In genomic region chr16:74606521-74607309, GRCh38 we compare ENCODE assay signal across 1 cellular context.
A peak's percentile ranks its signal among the peaks of the same experiment; 100 is the strongest.
TF ChIP-seq lines count a peak whose summit lies in the region.

Gene GLG1 (minus strand): TSS chr16:74607114. CDS start chr16:74607094, 20 bp downstream.

TF ChIP-seq in HepG2, 621 proteins besides CTCF, POLR2A, EP300 and RAD21 (continued from another document and continues in another):
- peak; percentile 91 for TF ChIP-seq NFAT5 (CRISPR knock-in tag; IDR thresholded peaks at IDR 0.05)
- TF ChIP-seq DMAP1 (CRISPR knock-in tag; IDR thresholded peaks at IDR 0.05): peak; percentile 94
- TF ChIP-seq NFE2L2 (IDR thresholded peaks at IDR 0.05; ENCODE audit: low read length): no peak
- TF ChIP-seq NR2F2 (IDR thresholded peaks at IDR 0.05; ENCODE audit: borderline replicate concordance, low read depth): no peak
- peak; percentile 86 for TF ChIP-seq TP53 (CRISPR knock-in tag; conservative IDR thresholded peaks at IDR 0.05)
- TF ChIP-seq TFE3 (CRISPR knock-in tag; IDR thresholded peaks at IDR 0.05): peak; percentile 46
- TF ChIP-seq SP5 (CRISPR knock-in tag; IDR thresholded peaks at IDR 0.05; ENCODE audit: borderline replicate concordance, low read depth): peak; percentile 89
- no peak; a peak in 1 of 4 replicates for TF ChIP-seq REST (IDR thresholded peaks at IDR 0.05; ENCODE audit: borderline replicate concordance in 1 of 2, low read depth in 1 of 2, low read length in 2 of 2)
- no peak for TF ChIP-seq RFX3 (CRISPR knock-in tag; IDR thresholded peaks at IDR 0.05)
- peak; percentile 96 for TF ChIP-seq ZNF776 (CRISPR knock-in tag; IDR thresholded peaks at IDR 0.05)
- TF ChIP-seq ZNF878 (CRISPR knock-in tag; IDR thresholded peaks at IDR 0.05): peak; percentile 85
- TF ChIP-seq ZNF430 (CRISPR knock-in tag; IDR thresholded peaks at IDR 0.05): peak; percentile 93
- TF ChIP-seq TRIM24 (CRISPR knock-in tag; IDR thresholded peaks at IDR 0.05): no peak
- no peak for TF ChIP-seq TSC22D2 (CRISPR knock-in tag; IDR thresholded peaks at IDR 0.05; ENCODE audit: borderline replicate concordance)
- peak; percentile 81; the same call in 1 of the 2 replicates for TF ChIP-seq ZNF713 (CRISPR knock-in tag; IDR thresholded peaks at IDR 0.05)
- no peak; the same call in 1 of the 2 replicates for TF ChIP-seq KLF9 (CRISPR knock-in tag; IDR thresholded peaks at IDR 0.05; ENCODE audit: low read depth)
- no peak for TF ChIP-seq SYNCRIP (IDR thresholded peaks at IDR 0.05; ENCODE audit: insufficient read depth, low read depth, low read length)
- no peak; the same call in 1 of the 2 replicates for TF ChIP-seq NCOR1 (IDR thresholded peaks at IDR 0.05; ENCODE audit: borderline replicate concordance, low read length)
- peak; percentile 52; the same call in 1 of the 2 replicates for TF ChIP-seq JDP2 (CRISPR knock-in tag; IDR thresholded peaks at IDR 0.05; ENCODE audit: borderline replicate concordance)
- no peak for TF ChIP-seq MZF1 (CRISPR knock-in tag; IDR thresholded peaks at IDR 0.05; ENCODE audit: borderline replicate concordance)
- TF ChIP-seq AHR (CRISPR knock-in tag; IDR thresholded peaks at IDR 0.05): no peak
- 0 out of 2 replicates have a peak, but pooled peaks have one; percentile 52 for TF ChIP-seq ZNF577 (CRISPR knock-in tag; IDR thresholded peaks at IDR 0.05; ENCODE audit: borderline replicate concordance, low read depth)
- peak; percentile 92 for TF ChIP-seq ZMYM4 (CRISPR knock-in tag; IDR thresholded peaks at IDR 0.05)
- 0 out of 2 replicates have a peak, but pooled peaks have one; percentile 57 for TF ChIP-seq ZBTB8A (CRISPR knock-in tag; IDR thresholded peaks at IDR 0.05; ENCODE audit: borderline replicate concordance, low read depth)
- peak; percentile 98 for TF ChIP-seq UBTF (CRISPR knock-in tag; IDR thresholded peaks at IDR 0.05)
- no peak for TF ChIP-seq KLF11 (CRISPR knock-in tag; IDR thresholded peaks at IDR 0.05)
- no peak; the same call in 1 of the 2 replicates for TF ChIP-seq RCOR2 (CRISPR knock-in tag; IDR thresholded peaks at IDR 0.05)
- TF ChIP-seq ZNF607 (CRISPR knock-in tag; IDR thresholded peaks at IDR 0.05; ENCODE audit: borderline replicate concordance): peak; percentile 86; the same call in 1 of the 2 replicates
- TF ChIP-seq KLF16 (CRISPR knock-in tag; IDR thresholded peaks at IDR 0.05): peak in 1 of 2 experiments; percentile 82; a peak in 1 of 4 replicates
- TF ChIP-seq PBX3 (CRISPR knock-in tag; IDR thresholded peaks at IDR 0.05; ENCODE audit: borderline replicate concordance): peak; percentile 76; the same call in 1 of the 2 replicates
- peak; percentile 96 for TF ChIP-seq ZNF691 (CRISPR knock-in tag; IDR thresholded peaks at IDR 0.05; ENCODE audit: borderline replicate concordance, low read depth)
- peak; percentile 88; the same call in 1 of the 2 replicates for TF ChIP-seq NCOA1 (CRISPR knock-in tag; IDR thresholded peaks at IDR 0.05)
- peak; percentile 89; the same call in 1 of the 2 replicates for TF ChIP-seq CSRNP1 (CRISPR knock-in tag; IDR thresholded peaks at IDR 0.05)
- peak; percentile 86 for TF ChIP-seq MED8 (CRISPR knock-in tag; IDR thresholded peaks at IDR 0.05; ENCODE audit: insufficient replicate concordance)
- no peak for TF ChIP-seq PRPF4 (IDR thresholded peaks at IDR 0.05; ENCODE audit: low read depth, low read length, poor library complexity, severe bottlenecking)
- TF ChIP-seq ATF7 (IDR thresholded peaks at IDR 0.05): no peak
- TF ChIP-seq ATF7 (CRISPR knock-in tag; IDR thresholded peaks at IDR 0.05): 0 out of 2 replicates have a peak, but pooled peaks have one; percentile 69
- TF ChIP-seq ZNF17 (CRISPR knock-in tag; IDR thresholded peaks at IDR 0.05): no peak
- 0 out of 2 replicates have a peak, but pooled peaks have one; percentile 63 for TF ChIP-seq ZSCAN31 (CRISPR knock-in tag; IDR thresholded peaks at IDR 0.05; ENCODE audit: low read depth)
- TF ChIP-seq POLR2AphosphoS5 (IDR thresholded peaks at IDR 0.05; ENCODE audit: low read depth, low read length): peak; percentile 97
- peak; percentile 35; the same call in 1 of the 2 replicates for TF ChIP-seq SIN3B (IDR thresholded peaks at IDR 0.05; ENCODE audit: low read length)
- peak; percentile 74; the same call in 1 of the 2 replicates for TF ChIP-seq SIN3A (IDR thresholded peaks at IDR 0.05; ENCODE audit: borderline replicate concordance, low read depth, low read length)
- no peak for TF ChIP-seq SCMH1 (CRISPR knock-in tag; IDR thresholded peaks at IDR 0.05; ENCODE audit: borderline replicate concordance)
- TF ChIP-seq RBFOX2 (IDR thresholded peaks at IDR 0.05; ENCODE audit: low read depth, low read length): peak; percentile 99
- peak; percentile 91 for TF ChIP-seq AGO2 (optimal IDR thresholded peaks at IDR 0.05; ENCODE audit: low read depth, low read length)
- no peak for TF ChIP-seq ZNF780A (CRISPR knock-in tag; IDR thresholded peaks at IDR 0.05)
- TF ChIP-seq ZFP91 (CRISPR knock-in tag; IDR thresholded peaks at IDR 0.05; ENCODE audit: borderline replicate concordance): peak; percentile 88; the same call in 1 of the 2 replicates
